1 cellular context compared by ENCODE assay signal in genomic region chr2:201643216-201643651, GRCh38.
TF ChIP-seq lines count a peak whose summit lies in the region.

A gene with protein sequence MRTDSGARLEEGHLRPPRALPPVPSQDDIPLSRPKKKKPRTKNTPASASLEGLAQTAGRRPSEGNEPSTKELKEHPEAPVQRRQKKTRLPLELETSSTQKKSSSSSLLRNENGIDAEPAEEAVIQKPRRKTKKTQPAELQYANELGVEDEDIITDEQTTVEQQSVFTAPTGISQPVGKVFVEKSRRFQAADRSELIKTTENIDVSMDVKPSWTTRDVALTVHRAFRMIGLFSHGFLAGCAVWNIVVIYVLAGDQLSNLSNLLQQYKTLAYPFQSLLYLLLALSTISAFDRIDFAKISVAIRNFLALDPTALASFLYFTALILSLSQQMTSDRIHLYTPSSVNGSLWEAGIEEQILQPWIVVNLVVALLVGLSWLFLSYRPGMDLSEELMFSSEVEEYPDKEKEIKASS (minus strand): TSS chr2:201643503. CDS start chr2:201643400, 103 bp downstream.

TF ChIP-seq in HepG2, 621 proteins besides CTCF, POLR2A, EP300 and RAD21 (continued from another document and continues in another):
- TF ChIP-seq, protein P1, sequence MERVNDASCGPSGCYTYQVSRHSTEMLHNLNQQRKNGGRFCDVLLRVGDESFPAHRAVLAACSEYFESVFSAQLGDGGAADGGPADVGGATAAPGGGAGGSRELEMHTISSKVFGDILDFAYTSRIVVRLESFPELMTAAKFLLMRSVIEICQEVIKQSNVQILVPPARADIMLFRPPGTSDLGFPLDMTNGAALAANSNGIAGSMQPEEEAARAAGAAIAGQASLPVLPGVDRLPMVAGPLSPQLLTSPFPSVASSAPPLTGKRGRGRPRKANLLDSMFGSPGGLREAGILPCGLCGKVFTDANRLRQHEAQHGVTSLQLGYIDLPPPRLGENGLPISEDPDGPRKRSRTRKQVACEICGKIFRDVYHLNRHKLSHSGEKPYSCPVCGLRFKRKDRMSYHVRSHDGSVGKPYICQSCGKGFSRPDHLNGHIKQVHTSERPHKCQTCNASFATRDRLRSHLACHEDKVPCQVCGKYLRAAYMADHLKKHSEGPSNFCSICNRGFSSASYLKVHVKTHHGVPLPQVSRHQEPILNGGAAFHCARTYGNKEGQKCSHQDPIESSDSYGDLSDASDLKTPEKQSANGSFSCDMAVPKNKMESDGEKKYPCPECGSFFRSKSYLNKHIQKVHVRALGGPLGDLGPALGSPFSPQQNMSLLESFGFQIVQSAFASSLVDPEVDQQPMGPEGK (CRISPR knock-in tag; IDR thresholded peaks at IDR 0.05) = peak; percentile 75
- no peak for TF ChIP-seq ATRX (CRISPR knock-in tag; IDR thresholded peaks at IDR 0.05; ENCODE audit: borderline replicate concordance)
- TF ChIP-seq, protein P2, sequence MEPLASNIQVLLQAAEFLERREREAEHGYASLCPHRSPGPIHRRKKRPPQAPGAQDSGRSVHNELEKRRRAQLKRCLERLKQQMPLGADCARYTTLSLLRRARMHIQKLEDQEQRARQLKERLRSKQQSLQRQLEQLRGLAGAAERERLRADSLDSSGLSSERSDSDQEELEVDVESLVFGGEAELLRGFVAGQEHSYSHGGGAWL (CRISPR knock-in tag; IDR thresholded peaks at IDR 0.05) = peak; percentile 62; the same call in 1 of the 2 replicates
- TF ChIP-seq, protein P3, sequence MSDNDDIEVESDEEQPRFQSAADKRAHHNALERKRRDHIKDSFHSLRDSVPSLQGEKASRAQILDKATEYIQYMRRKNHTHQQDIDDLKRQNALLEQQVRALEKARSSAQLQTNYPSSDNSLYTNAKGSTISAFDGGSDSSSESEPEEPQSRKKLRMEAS (IDR thresholded peaks at IDR 0.05) = peak; percentile 71
- peak; percentile 77; the same call in 1 of the 2 replicates for TF ChIP-seq BRD4 (CRISPR knock-in tag; IDR thresholded peaks at IDR 0.05)
- no peak for TF ChIP-seq NPAS2 (CRISPR knock-in tag; IDR thresholded peaks at IDR 0.05; ENCODE audit: borderline replicate concordance)
- TF ChIP-seq ZNF703 (CRISPR knock-in tag; IDR thresholded peaks at IDR 0.05; ENCODE audit: borderline replicate concordance) = no peak
- peak; percentile 62; the same call in 1 of the 2 replicates for TF ChIP-seq ZNF274 (CRISPR knock-in tag; IDR thresholded peaks at IDR 0.05)
- peak; percentile 55; the same call in 1 of the 2 replicates for TF ChIP-seq ZNF768 (CRISPR knock-in tag; IDR thresholded peaks at IDR 0.05)
- peak; percentile 19; the same call in 1 of the 2 replicates for TF ChIP-seq ESRRA (CRISPR knock-in tag; IDR thresholded peaks at IDR 0.05; ENCODE audit: low read depth)
- TF ChIP-seq ZNF777 (CRISPR knock-in tag; IDR thresholded peaks at IDR 0.05) = 0 out of 2 replicates have a peak, but pooled peaks have one; percentile 46
- no peak for TF ChIP-seq HNF4G (IDR thresholded peaks at IDR 0.05; ENCODE audit: borderline replicate concordance, low read depth, low read length)
- 0 out of 2 replicates have a peak, but pooled peaks have one; percentile 41 for TF ChIP-seq HNF4G (CRISPR knock-in tag; IDR thresholded peaks at IDR 0.05; ENCODE audit: borderline replicate concordance, low read depth)
- 0 out of 2 replicates have a peak, but pooled peaks have one; percentile 14 for TF ChIP-seq ZNF331 (CRISPR knock-in tag; IDR thresholded peaks at IDR 0.05)
- TF ChIP-seq RFX5 (IDR thresholded peaks at IDR 0.05; ENCODE audit: low read depth, low read length) = no peak
- no peak for TF ChIP-seq SUZ12 (IDR thresholded peaks at IDR 0.05; ENCODE audit: low read depth, low read length)
- TF ChIP-seq, protein P4, sequence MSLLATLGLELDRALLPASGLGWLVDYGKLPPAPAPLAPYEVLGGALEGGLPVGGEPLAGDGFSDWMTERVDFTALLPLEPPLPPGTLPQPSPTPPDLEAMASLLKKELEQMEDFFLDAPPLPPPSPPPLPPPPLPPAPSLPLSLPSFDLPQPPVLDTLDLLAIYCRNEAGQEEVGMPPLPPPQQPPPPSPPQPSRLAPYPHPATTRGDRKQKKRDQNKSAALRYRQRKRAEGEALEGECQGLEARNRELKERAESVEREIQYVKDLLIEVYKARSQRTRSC (CRISPR knock-in tag; IDR thresholded peaks at IDR 0.05; ENCODE audit: low read depth) = no peak
- TF ChIP-seq ZNF20 (CRISPR knock-in tag; IDR thresholded peaks at IDR 0.05) = no peak
- no peak for TF ChIP-seq ZNF672 (CRISPR knock-in tag; IDR thresholded peaks at IDR 0.05)
- TF ChIP-seq, protein P5, sequence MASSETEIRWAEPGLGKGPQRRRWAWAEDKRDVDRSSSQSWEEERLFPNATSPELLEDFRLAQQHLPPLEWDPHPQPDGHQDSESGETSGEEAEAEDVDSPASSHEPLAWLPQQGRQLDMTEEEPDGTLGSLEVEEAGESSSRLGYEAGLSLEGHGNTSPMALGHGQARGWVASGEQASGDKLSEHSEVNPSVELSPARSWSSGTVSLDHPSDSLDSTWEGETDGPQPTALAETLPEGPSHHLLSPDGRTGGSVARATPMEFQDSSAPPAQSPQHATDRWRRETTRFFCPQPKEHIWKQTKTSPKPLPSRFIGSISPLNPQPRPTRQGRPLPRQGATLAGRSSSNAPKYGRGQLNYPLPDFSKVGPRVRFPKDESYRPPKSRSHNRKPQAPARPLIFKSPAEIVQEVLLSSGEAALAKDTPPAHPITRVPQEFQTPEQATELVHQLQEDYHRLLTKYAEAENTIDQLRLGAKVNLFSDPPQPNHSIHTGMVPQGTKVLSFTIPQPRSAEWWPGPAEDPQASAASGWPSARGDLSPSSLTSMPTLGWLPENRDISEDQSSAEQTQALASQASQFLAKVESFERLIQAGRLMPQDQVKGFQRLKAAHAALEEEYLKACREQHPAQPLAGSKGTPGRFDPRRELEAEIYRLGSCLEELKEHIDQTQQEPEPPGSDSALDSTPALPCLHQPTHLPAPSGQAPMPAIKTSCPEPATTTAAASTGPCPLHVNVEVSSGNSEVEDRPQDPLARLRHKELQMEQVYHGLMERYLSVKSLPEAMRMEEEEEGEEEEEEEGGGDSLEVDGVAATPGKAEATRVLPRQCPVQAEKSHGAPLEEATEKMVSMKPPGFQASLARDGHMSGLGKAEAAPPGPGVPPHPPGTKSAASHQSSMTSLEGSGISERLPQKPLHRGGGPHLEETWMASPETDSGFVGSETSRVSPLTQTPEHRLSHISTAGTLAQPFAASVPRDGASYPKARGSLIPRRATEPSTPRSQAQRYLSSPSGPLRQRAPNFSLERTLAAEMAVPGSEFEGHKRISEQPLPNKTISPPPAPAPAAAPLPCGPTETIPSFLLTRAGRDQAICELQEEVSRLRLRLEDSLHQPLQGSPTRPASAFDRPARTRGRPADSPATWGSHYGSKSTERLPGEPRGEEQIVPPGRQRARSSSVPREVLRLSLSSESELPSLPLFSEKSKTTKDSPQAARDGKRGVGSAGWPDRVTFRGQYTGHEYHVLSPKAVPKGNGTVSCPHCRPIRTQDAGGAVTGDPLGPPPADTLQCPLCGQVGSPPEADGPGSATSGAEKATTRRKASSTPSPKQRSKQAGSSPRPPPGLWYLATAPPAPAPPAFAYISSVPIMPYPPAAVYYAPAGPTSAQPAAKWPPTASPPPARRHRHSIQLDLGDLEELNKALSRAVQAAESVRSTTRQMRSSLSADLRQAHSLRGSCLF (CRISPR knock-in tag; IDR thresholded peaks at IDR 0.05; ENCODE audit: borderline replicate concordance) = no peak
- no peak for TF ChIP-seq ZNF17 (CRISPR knock-in tag; IDR thresholded peaks at IDR 0.05)
- TF ChIP-seq, protein P6, sequence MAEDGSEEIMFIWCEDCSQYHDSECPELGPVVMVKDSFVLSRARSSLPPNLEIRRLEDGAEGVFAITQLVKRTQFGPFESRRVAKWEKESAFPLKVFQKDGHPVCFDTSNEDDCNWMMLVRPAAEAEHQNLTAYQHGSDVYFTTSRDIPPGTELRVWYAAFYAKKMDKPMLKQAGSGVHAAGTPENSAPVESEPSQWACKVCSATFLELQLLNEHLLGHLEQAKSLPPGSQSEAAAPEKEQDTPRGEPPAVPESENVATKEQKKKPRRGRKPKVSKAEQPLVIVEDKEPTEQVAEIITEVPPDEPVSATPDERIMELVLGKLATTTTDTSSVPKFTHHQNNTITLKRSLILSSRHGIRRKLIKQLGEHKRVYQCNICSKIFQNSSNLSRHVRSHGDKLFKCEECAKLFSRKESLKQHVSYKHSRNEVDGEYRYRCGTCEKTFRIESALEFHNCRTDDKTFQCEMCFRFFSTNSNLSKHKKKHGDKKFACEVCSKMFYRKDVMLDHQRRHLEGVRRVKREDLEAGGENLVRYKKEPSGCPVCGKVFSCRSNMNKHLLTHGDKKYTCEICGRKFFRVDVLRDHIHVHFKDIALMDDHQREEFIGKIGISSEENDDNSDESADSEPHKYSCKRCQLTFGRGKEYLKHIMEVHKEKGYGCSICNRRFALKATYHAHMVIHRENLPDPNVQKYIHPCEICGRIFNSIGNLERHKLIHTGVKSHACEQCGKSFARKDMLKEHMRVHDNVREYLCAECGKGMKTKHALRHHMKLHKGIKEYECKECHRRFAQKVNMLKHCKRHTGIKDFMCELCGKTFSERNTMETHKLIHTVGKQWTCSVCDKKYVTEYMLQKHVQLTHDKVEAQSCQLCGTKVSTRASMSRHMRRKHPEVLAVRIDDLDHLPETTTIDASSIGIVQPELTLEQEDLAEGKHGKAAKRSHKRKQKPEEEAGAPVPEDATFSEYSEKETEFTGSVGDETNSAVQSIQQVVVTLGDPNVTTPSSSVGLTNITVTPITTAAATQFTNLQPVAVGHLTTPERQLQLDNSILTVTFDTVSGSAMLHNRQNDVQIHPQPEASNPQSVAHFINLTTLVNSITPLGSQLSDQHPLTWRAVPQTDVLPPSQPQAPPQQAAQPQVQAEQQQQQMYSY (CRISPR knock-in tag; IDR thresholded peaks at IDR 0.05) = no peak
- TF ChIP-seq, protein P7, sequence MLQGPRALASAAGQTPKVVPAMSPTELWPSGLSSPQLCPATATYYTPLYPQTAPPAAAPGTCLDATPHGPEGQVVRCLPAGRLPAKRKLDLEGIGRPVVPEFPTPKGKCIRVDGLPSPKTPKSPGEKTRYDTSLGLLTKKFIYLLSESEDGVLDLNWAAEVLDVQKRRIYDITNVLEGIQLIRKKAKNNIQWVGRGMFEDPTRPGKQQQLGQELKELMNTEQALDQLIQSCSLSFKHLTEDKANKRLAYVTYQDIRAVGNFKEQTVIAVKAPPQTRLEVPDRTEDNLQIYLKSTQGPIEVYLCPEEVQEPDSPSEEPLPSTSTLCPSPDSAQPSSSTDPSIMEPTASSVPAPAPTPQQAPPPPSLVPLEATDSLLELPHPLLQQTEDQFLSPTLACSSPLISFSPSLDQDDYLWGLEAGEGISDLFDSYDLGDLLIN (CRISPR knock-in tag; IDR thresholded peaks at IDR 0.05; ENCODE audit: borderline replicate concordance) = 0 out of 2 replicates have a peak, but pooled peaks have one; percentile 12
- TF ChIP-seq SP4 (CRISPR knock-in tag; IDR thresholded peaks at IDR 0.05) = 0 out of 2 replicates have a peak, but pooled peaks have one; percentile 26
- TF ChIP-seq FOXP4 (CRISPR knock-in tag; IDR thresholded peaks at IDR 0.05) = peak; percentile 19; the same call in 1 of the 2 replicates
- 0 out of 2 replicates have a peak, but pooled peaks have one; percentile 31 for TF ChIP-seq PBX3 (CRISPR knock-in tag; IDR thresholded peaks at IDR 0.05; ENCODE audit: borderline replicate concordance)
- no peak for TF ChIP-seq ZZZ3 (CRISPR knock-in tag; IDR thresholded peaks at IDR 0.05; ENCODE audit: borderline replicate concordance)
- TF ChIP-seq ZFYVE20 (CRISPR knock-in tag; IDR thresholded peaks at IDR 0.05; ENCODE audit: borderline replicate concordance, low read depth) = 0 out of 2 replicates have a peak, but pooled peaks have one; percentile 1
- peak; percentile 35; the same call in 1 of the 2 replicates for TF ChIP-seq ZNF253 (CRISPR knock-in tag; IDR thresholded peaks at IDR 0.05; ENCODE audit: borderline replicate concordance)
- no peak for TF ChIP-seq HNRNPH1 (optimal IDR thresholded peaks at IDR 0.05; ENCODE audit: low read depth, low read length)
- TF ChIP-seq ZNF343 (CRISPR knock-in tag; IDR thresholded peaks at IDR 0.05) = 0 out of 2 replicates have a peak, but pooled peaks have one; percentile 7
- TF ChIP-seq RFXANK (CRISPR knock-in tag; IDR thresholded peaks at IDR 0.05) = no peak
- TF ChIP-seq ZNF563 (CRISPR knock-in tag; IDR thresholded peaks at IDR 0.05) = peak; percentile 62
- TF ChIP-seq ZNF230 (CRISPR knock-in tag; IDR thresholded peaks at IDR 0.05) = no peak
- TF ChIP-seq STAG1 (CRISPR knock-in tag; IDR thresholded peaks at IDR 0.05) = 0 out of 2 replicates have a peak, but pooled peaks have one; percentile 22
- TF ChIP-seq, protein P8, sequence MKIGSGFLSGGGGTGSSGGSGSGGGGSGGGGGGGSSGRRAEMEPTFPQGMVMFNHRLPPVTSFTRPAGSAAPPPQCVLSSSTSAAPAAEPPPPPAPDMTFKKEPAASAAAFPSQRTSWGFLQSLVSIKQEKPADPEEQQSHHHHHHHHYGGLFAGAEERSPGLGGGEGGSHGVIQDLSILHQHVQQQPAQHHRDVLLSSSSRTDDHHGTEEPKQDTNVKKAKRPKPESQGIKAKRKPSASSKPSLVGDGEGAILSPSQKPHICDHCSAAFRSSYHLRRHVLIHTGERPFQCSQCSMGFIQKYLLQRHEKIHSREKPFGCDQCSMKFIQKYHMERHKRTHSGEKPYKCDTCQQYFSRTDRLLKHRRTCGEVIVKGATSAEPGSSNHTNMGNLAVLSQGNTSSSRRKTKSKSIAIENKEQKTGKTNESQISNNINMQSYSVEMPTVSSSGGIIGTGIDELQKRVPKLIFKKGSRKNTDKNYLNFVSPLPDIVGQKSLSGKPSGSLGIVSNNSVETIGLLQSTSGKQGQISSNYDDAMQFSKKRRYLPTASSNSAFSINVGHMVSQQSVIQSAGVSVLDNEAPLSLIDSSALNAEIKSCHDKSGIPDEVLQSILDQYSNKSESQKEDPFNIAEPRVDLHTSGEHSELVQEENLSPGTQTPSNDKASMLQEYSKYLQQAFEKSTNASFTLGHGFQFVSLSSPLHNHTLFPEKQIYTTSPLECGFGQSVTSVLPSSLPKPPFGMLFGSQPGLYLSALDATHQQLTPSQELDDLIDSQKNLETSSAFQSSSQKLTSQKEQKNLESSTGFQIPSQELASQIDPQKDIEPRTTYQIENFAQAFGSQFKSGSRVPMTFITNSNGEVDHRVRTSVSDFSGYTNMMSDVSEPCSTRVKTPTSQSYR (CRISPR knock-in tag; IDR thresholded peaks at IDR 0.05; ENCODE audit: borderline replicate concordance) = peak; percentile 28; the same call in 1 of the 2 replicates
